In genomic region chr22:20980938-20981722, GRCh38 we compare ENCODE assay signal across 8 cellular contexts. TPM values are rescaled to one million over a fixed set of nuclear protein-coding genes. Genes with fewer than 3 reads are reported as not detected.
DNase-seq lines count a peak whose midpoint lies in the region; ATAC-seq and TF ChIP-seq lines count a peak whose summit lies in the region.

No MANE protein-coding gene starts in this region.

- H3K79me2 ChIP-seq in Karpas-422 (ENCODE audit: low read length), result peaks cover 28% of the 10 kb centered on the region

- no peaks in the 10 kb centered on the region for H3K9me2 ChIP-seq in Karpas-422 (replicated peaks; ENCODE audit: insufficient read depth, low read length)

- H3K27ac ChIP-seq in Karpas-422 (ENCODE audit: low read length), result peak overlapping the region; percentile 59
- H3K27ac ChIP-seq in coronary artery, result peak overlapping the region; percentile 89 to 90

- TF ChIP-seq CTCF in BJ (IDR thresholded peaks at IDR 0.05; ENCODE audit: insufficient read depth, low read depth, low read length) (no peak), coronary artery (IDR thresholded peaks at IDR 0.05) (no peak), natural killer cell (IDR thresholded peaks at IDR 0.05) (no peak)

- no peaks in the 10 kb centered on the region for H3K9me3 ChIP-seq in Karpas-422 (ENCODE audit: low read length)

- no peaks in the 10 kb centered on the region; the same call in 1 of the 2 replicates for H3K27me3 ChIP-seq in BJ (ENCODE audit: control insufficient read depth, insufficient read depth, low read length)
- no peaks in the 10 kb centered on the region for H3K27me3 ChIP-seq in Karpas-422 (ENCODE audit: low read length)

- peak overlapping the region; percentile 92 for H3K4me2 ChIP-seq in Karpas-422 (ENCODE audit: low read depth, low read length, poor library complexity, severe bottlenecking)

- H2AFZ ChIP-seq in Karpas-422 (ENCODE audit: low read length), result 0 out of 2 replicates have a peak overlapping the region, but pooled peaks have one; percentile 42

- H3K4me1 ChIP-seq in Karpas-422 (ENCODE audit: low read length), result peaks cover 32% of the 10 kb centered on the region

- ATAC-seq in natural killer cell (no peak), HG02981 (IDR thresholded peaks at IDR 0.05; ENCODE audit: unreplicated experiment) (no peak)

- POLR2A ChIA-PET in BJ (lab: Charles Lee), result no interaction called here

- H3K4me1 Mint-ChIP-seq in natural killer cell, result peaks cover 27 to 46% of the 10 kb centered on the region in 2 donors

- no peaks in the 10 kb centered on the region for H3K36me3 Mint-ChIP-seq in natural killer cell

- H3K36me3 ChIP-seq in BJ (ENCODE audit: control insufficient read depth, insufficient read depth, low read length) (peaks cover 9% of the 10 kb centered on the region; the same call in 1 of the 2 replicates), Karpas-422 (ENCODE audit: insufficient read depth, low read length) (peaks cover 2% of the 10 kb centered on the region; the same call in 1 of the 2 replicates)

- no peaks in the 10 kb centered on the region for H3K27me3 Mint-ChIP-seq in natural killer cell (ENCODE audit: low read depth in 2 of 2)

- H3K9me3 Mint-ChIP-seq in natural killer cell, result peaks cover 2 to 3% of the 10 kb centered on the region in 2 donors

- peak overlapping the region; percentile 92 for H3K4me3 Mint-ChIP-seq in natural killer cell

- no peaks in the 10 kb centered on the region for H4K20me1 ChIP-seq in Karpas-422 (ENCODE audit: insufficient read depth, low read depth, low read length)

- DNase-seq in BJ (ENCODE audit: low read depth) (no peak), Karpas-422 (peak; percentile 66), coronary artery (ENCODE audit: low spot score) (no peak), natural killer cell (no peak), kidney glomerular epithelial cell (lab: John Stamatoyannopoulos, UW) (no peak), NCI-H526 (lab: John Stamatoyannopoulos, UW) (no peak)
- no peak for DNase-seq in activated CD4-positive, CD25-positive, alpha-beta regulatory T cell (lab: John Stamatoyannopoulos, UW)

- intact Hi-C loops in natural killer cell (cut with micrococcal nuclease), result loop anchor here (2.0 kb wide), 1 partner anchor 54 kb away; no protein-coding TSS in a partner anchor

- peak overlapping the region; percentile 98 for H3K9ac ChIP-seq in Karpas-422 (ENCODE audit: low read length)

- H3K27ac Mint-ChIP-seq in natural killer cell, result peak overlapping the region; percentile 80 to 92

- H3K4me3 ChIP-seq in BJ (ENCODE audit: low read depth, low read length) (peak overlapping the region; percentile 78), Karpas-422 (ENCODE audit: low read length) (peak overlapping the region; percentile 96), coronary artery (peak overlapping the region; percentile 91)

- CTCF ChIA-PET in BJ (lab: Yijun Ruan, JAX), result interaction anchor here (1.1 to 2.5 kb wide), 6 partner anchors 10 to 121 kb away, joined by 3 to 8 read pairs (median 5); no protein-coding TSS in a partner anchor

RNA-seq across cellular contexts. Expression of gene LZTR1, which starts 1.0 kb away (rescaled TPM):
- polyA plus RNA-seq in BJ (2011; rRNA removed), result 30.1 and 45.9 TPM in 2 replicates
- polyA minus RNA-seq in BJ (2011; rRNA and poly(A)+ RNA removed), result 34.9 and 42.9 TPM in 2 replicates
- 22.4 and 48.8 TPM in 2 replicates for total RNA-seq in Karpas-422 (2014; rRNA removed; shearing (Covaris generic); ENCODE audit: low replicate concordance)
- 10 to 100 TPM; 71.9 to 85.0 (median 82.0) TPM for total RNA-seq in natural killer cell

RNA-seq across cellular contexts. Expression of gene AIFM3, which starts 14.1 kb away (rescaled TPM):
- 0.25 and 0.28 TPM in 2 replicates for polyA plus RNA-seq in BJ (2011; rRNA removed)
- polyA minus RNA-seq in BJ (2011; rRNA and poly(A)+ RNA removed), result 0.28 and 0.41 TPM in 2 replicates
- 0.40 TPM in 1 of 2 replicates, not detected in the other for total RNA-seq in Karpas-422 (2014; rRNA removed; shearing (Covaris generic); ENCODE audit: low replicate concordance)
- total RNA-seq in natural killer cell, result 1 to 10 TPM; 1.5 to 2.3 (median 2.2) TPM

RNA-seq across cellular contexts. Expression of gene THAP7, which starts 20.8 kb away (rescaled TPM):
- polyA plus RNA-seq in BJ (2011; rRNA removed), result 17.9 and 24.4 TPM in 2 replicates
- polyA minus RNA-seq in BJ (2011; rRNA and poly(A)+ RNA removed), result 7.8 and 9.4 TPM in 2 replicates
- total RNA-seq in Karpas-422 (2014; rRNA removed; shearing (Covaris generic); ENCODE audit: low replicate concordance), result 33.7 and 43.9 TPM in 2 replicates
- total RNA-seq in natural killer cell, result 10 to 100 TPM; 24.1 to 40.0 (median 26.8) TPM

RNA-seq across cellular contexts. Expression of gene P2RX6, which starts 33.8 kb away (rescaled TPM):
- polyA plus RNA-seq in BJ (2011; rRNA removed), result 1.2 and 2.0 TPM in 2 replicates
- polyA minus RNA-seq in BJ (2011; rRNA and poly(A)+ RNA removed), result 0.46 and 0.85 TPM in 2 replicates
- total RNA-seq in Karpas-422 (2014; rRNA removed; shearing (Covaris generic); ENCODE audit: low replicate concordance), result 1.6 and 2.0 TPM in 2 replicates
- under 1 TPM; 0.14 to 0.93 (median 0.18) TPM for total RNA-seq in natural killer cell

RNA-seq across cellular contexts. Expression of gene SLC7A4, which starts 51.2 kb away (rescaled TPM):
- 0.27 and 0.29 TPM in 2 replicates for polyA plus RNA-seq in BJ (2011; rRNA removed)
- polyA minus RNA-seq in BJ (2011; rRNA and poly(A)+ RNA removed), result 0.10 and 0.33 TPM in 2 replicates
- total RNA-seq in Karpas-422 (2014; rRNA removed; shearing (Covaris generic); ENCODE audit: low replicate concordance), result not detected in 2 replicates
- not detected for total RNA-seq in natural killer cell
